ENCODE assay signal across 11 cellular contexts in genomic region chr7:150325110-150325611, GRCh38. TPM values are rescaled to one million over a fixed set of nuclear protein-coding genes. Genes with fewer than 3 reads are reported as not detected.
DNase-seq lines count a peak whose midpoint lies in the region; ATAC-seq, FAIRE-seq and TF ChIP-seq lines count a peak whose summit lies in the region.
"Had no signal": no experiment of that assay in that cellular context is flagged by ENCODE, and none has a peak within 500 bp of the region (broad histone marks: within the 10 kb centered on the region; RNA-seq: fewer than 3 reads in every experiment).

No MANE protein-coding gene starts in this region.

- no TSS peak for BruUV-seq in GM12878 (replicated peaks; lab: Mats Ljungman, UMichigan)

- H3K36me3 ChIP-seq in GM12878 (ENCODE audit: control insufficient read depth in 2 of 2, insufficient read depth in 2 of 2, low read length in 1 of 2), result peaks cover 2 to 17% of the 10 kb centered on the region in 2 experiments
- H3K36me3 ChIP-seq in lung (ENCODE audit: control insufficient read depth in 2 of 2, insufficient read depth in 2 of 2, low read length in 2 of 2), result peaks cover 0 to 18% of the 10 kb centered on the region in 2 donors

- 98% methylated on average over 10 of the region's 10 CpGs for WGBS in GM12878 (ENCODE audit: insufficient coverage, insufficient replicate concordance, low lambda C conversion rate, missing lambda C conversion rate)
- WGBS in lung, 2 donors, result 44 to 78% methylated on average over 10 of the region's 10 CpGs

- FAIRE-seq in GM12878 (lab: Jason Lieb, UNC), result no peak
- FAIRE-seq: colon had no signal

- no peak for TF ChIP-seq RAD21 in GM12878 (IDR thresholded peaks at IDR 0.05; ENCODE audit: insufficient read depth, low read depth, low read length)

- H3K27me3 ChIP-seq in HL-60 (ENCODE audit: insufficient read depth, poor library complexity, severe bottlenecking) (no peaks in the 10 kb centered on the region), GM12878 (replicated peaks in 1 of 2; ENCODE audit: control insufficient read depth in 2 of 2, insufficient read depth in 2 of 2, low read length in 1 of 2) (no peaks in the 10 kb centered on the region), lung (ENCODE audit: control insufficient read depth, insufficient read depth) (no peaks in the 10 kb centered on the region)

- H3K4me3 ChIP-seq in HL-60 (replicated peaks; ENCODE audit: insufficient read depth, low read length) (no peak overlapping the region), GM12878 (peak overlapping the region; percentile 78; the same call in 1 of the 2 replicates), lung (no peak overlapping the region)

- H3K4me2 ChIP-seq in GM12878 (ENCODE audit: control insufficient read depth, insufficient read depth), result peak overlapping the region; percentile 12; the same call in 1 of the 2 replicates

- in situ Hi-C loops in GM12878 (cut with MboI), result no loop called here

- SMC1A ChIA-PET in GM12878 (lab: Charles Lee; ENCODE audit: uncharacterized antibody, unreplicated experiment), result interaction anchor here (2.0 to 3.4 kb wide), 2 partner anchors 41 to 45 kb away, joined by 7 to 9 read pairs; no protein-coding TSS in a partner anchor

- no peak for ATAC-seq in GM12878
- peak; percentile 4 for ATAC-seq in lung (ENCODE audit: insufficient read depth, low FRiP score)

- POLR2A ChIA-PET in GM12878 (lab: Charles Lee) (interaction anchor here (1.2 to 1.4 kb wide), 3 partner anchors 12 to 81 kb away, joined by 3 to 5 read pairs (median 4); no protein-coding TSS in a partner anchor), HEK293T (lab: Yijun Ruan, JAX) (no interaction called here)

- H3K9me3 ChIP-seq in GM12878 (replicated peaks; ENCODE audit: control insufficient read depth, insufficient read depth, low read length) (no peaks in the 10 kb centered on the region), lung (ENCODE audit: control insufficient read depth in 2 of 2, insufficient read depth in 1 of 2, low read length in 1 of 2) (no peaks in the 10 kb centered on the region)

- TF ChIP-seq CTCF in 22Rv1 (IDR thresholded peaks at IDR 0.05), result no peak
- TF ChIP-seq CTCF in HL-60 (IDR thresholded peaks at IDR 0.05; ENCODE audit: insufficient read depth, low read length), result no peak
- TF ChIP-seq CTCF in GM12878 (IDR thresholded peaks at IDR 0.05 in 2 of 3, conservative IDR thresholded peaks at IDR 0.05 in 1 of 3; ENCODE audit: control insufficient read depth in 2 of 3, extremely low read depth in 1 of 3, insufficient read depth in 1 of 3, low read depth in 3 of 3, low read length in 3 of 3), result no peak
- TF ChIP-seq CTCF in lung (IDR thresholded peaks at IDR 0.05; ENCODE audit: control extremely low read depth, extremely low read depth), result no peak

- intact Hi-C loops in GM12878 (cut with micrococcal nuclease; ENCODE audit: unreplicated experiment), result no loop called here

- H2AFZ ChIP-seq in GM12878 (ENCODE audit: control insufficient read depth, low read depth, low read length), result no peak overlapping the region

- RAD21 ChIA-PET in GM12878 (lab: Charles Lee; ENCODE audit: unreplicated experiment), result interaction anchor here (1.1 kb wide), 1 partner anchor 35 kb away, joined by 4 read pairs; no protein-coding TSS in a partner anchor

- H3K27ac ChIP-seq in 22Rv1 (peak overlapping the region; percentile 91; the same call in 1 of the 2 replicates), HL-60 (replicated peaks) (peak overlapping the region; percentile 55), GM12878 (ENCODE audit: control insufficient read depth, insufficient read depth) (no peak overlapping the region), lung (ENCODE audit: low read depth in 1 of 2, low read length in 1 of 2) (peak overlapping the region in 1 of 2 donors; percentile 86)
- H3K27ac ChIP-seq: WERI-Rb-1 had no signal

- no peak for TF ChIP-seq EP300 in GM12878 (IDR thresholded peaks at IDR 0.05; ENCODE audit: borderline replicate concordance in 1 of 2, control insufficient read depth in 1 of 2, low read depth in 2 of 2, low read length in 2 of 2)

- DNase-seq in HL-60 (ENCODE audit: low read depth in 1 of 2, low spot score in 1 of 2) (peak; percentile 37 to 90), GM12878 (ENCODE audit: low read depth, low spot score) (no peak), lung (ENCODE audit: low spot score) (peak; percentile 55), NCI-H1436 treated with DMSO at 0.1 percent for 48 hours (lab: John Stamatoyannopoulos, UW) (no peak), HEK293T (ENCODE audit: extremely low spot score) (no peak), GM19240 (ENCODE audit: insufficient read length, low spot score) (no peak)
- no peak for DNase-seq in effector CD8-positive, alpha-beta T cell (lab: John Stamatoyannopoulos, UW)
- DNase-seq: NCI-H226, WERI-Rb-1 had no signal

- peaks cover 36% of the 10 kb centered on the region for H3K79me2 ChIP-seq in GM12878 (ENCODE audit: control insufficient read depth, insufficient read depth, low read length)

- CTCF ChIA-PET in GM12878 (lab: Yijun Ruan, JAX), result interaction anchor here (0.9 to 2.3 kb wide), 5 partner anchors 30 to 93 kb away, joined by 3 to 5 read pairs (median 4); no protein-coding TSS in a partner anchor
- CTCF ChIA-PET in HEK293T (lab: Yijun Ruan, JAX), result no interaction called here

- H3K4me1 ChIP-seq in GM12878 (ENCODE audit: control insufficient read depth, insufficient read depth, low read length) (peaks cover 9% of the 10 kb centered on the region; the same call in 1 of the 2 replicates), lung (ENCODE audit: control insufficient read depth in 2 of 2, insufficient read depth in 2 of 2, low read length in 2 of 2) (peaks cover 0 to 21% of the 10 kb centered on the region in 2 donors)

- no peaks in the 10 kb centered on the region for H4K20me1 ChIP-seq in GM12878 (ENCODE audit: control insufficient read depth, insufficient read depth)

- no peak for TF ChIP-seq POLR2A in GM12878 (IDR thresholded peaks at IDR 0.05; ENCODE audit: low read depth, low read length)

- H3K9ac ChIP-seq in GM12878 (ENCODE audit: control insufficient read depth, insufficient read depth, low read length), result no peak overlapping the region

RNA-seq across cellular contexts. Expression of gene ACTR3C, which starts 1.8 kb away (rescaled TPM):
- 55.8 and 61.6 TPM in 2 replicates for total RNA-seq in GM12878 (2013; cell fraction: nucleolus; rRNA removed)
- 8.6 and 8.9 TPM in 2 replicates for total RNA-seq in GM12878 (2014; rRNA removed)
- total RNA-seq in GM12878 (2014; rRNA removed; fragmentation: Illumina TruSeq; extraction: Trizol), result 6.1 and 6.3 TPM in 2 replicates
- 3.5 and 6.5 TPM in 2 replicates for total RNA-seq in GM12878 (2021)
- 2.2 TPM for polyA plus RNA-seq in GM12878 (2011; ENCODE audit: low read depth)
- polyA plus RNA-seq in GM12878 (2011; rRNA removed), result 7.4 and 8.6 TPM in 2 replicates
- polyA plus RNA-seq in GM12878 (2011; cell fraction: cytosol; rRNA removed), result 3.3 and 4.1 TPM in 2 replicates
- 11.1 and 14.7 TPM in 2 replicates for polyA plus RNA-seq in GM12878 (2011; cell fraction: nucleus; rRNA removed)
- polyA plus RNA-seq in GM12878 (2012), result 1.7 and 2.2 TPM in 2 replicates
- 3.3 and 3.4 TPM in 2 replicates for polyA plus RNA-seq in GM12878 (2014; fragmentation: Illumina TruSeq; extraction: Trizol)
- polyA plus RNA-seq in GM12878 (2014; fragmentation: Nextera tagmentation; extraction: Ambion mirVana), result 1 to 10 TPM; 2.0 to 2.7 TPM
- polyA plus RNA-seq in GM12878 (2014; rRNA removed), result 5.3 and 5.6 TPM in 2 replicates
- polyA plus RNA-seq in GM12878 (2016; fragmentation: Nextera tagmentation; extraction: Ambion mirVana), result 10 to 100 TPM in 1 of 2 experiments, 1 to 10 TPM in 1; 6.6 to 10.2 TPM
- 21.7 and 27.0 TPM in 2 replicates for polyA minus RNA-seq in GM12878 (2011; rRNA and poly(A)+ RNA removed)
- polyA minus RNA-seq in GM12878 (2011; cell fraction: cytosol; rRNA and poly(A)+ RNA removed), result 8.3 and 8.6 TPM in 2 replicates
- polyA minus RNA-seq in GM12878 (2011; cell fraction: nucleus; rRNA and poly(A)+ RNA removed), result 69.0 and 127 TPM in 2 replicates
- total RNA-seq in lung, result 10 to 100 TPM; 13.0 to 34.2 TPM
- polyA plus RNA-seq in lung, result 1 to 10 TPM; 6.8 to 8.1 TPM

RNA-seq across cellular contexts. Expression of gene LRRC61, which starts 2.0 kb away (rescaled TPM):
- 16.2 and 18.9 TPM in 2 replicates for total RNA-seq in GM12878 (2013; cell fraction: nucleolus; rRNA removed)
- total RNA-seq in GM12878 (2014; rRNA removed) (26.9 and 32.6 TPM in 2 replicates), GM12878 (2014; rRNA removed; fragmentation: Illumina TruSeq; extraction: Trizol) (6.9 and 9.2 TPM in 2 replicates), GM12878 (2021) (28.9 and 31.1 TPM in 2 replicates), lung (10 to 100 TPM in 1 of 2 donors, 1 to 10 TPM in 1; 9.4 to 18.8 TPM)
- 6.5 TPM for polyA plus RNA-seq in GM12878 (2011; ENCODE audit: low read depth)
- polyA plus RNA-seq in GM12878 (2011; rRNA removed) (9.6 and 16.3 TPM in 2 replicates), GM12878 (2014; fragmentation: Illumina TruSeq; extraction: Trizol) (3.6 and 5.9 TPM in 2 replicates), GM12878 (2014; fragmentation: Nextera tagmentation; extraction: Ambion mirVana) (1 to 10 TPM; 1.4 to 2.5 TPM), GM12878 (2014; rRNA removed) (27.3 and 32.4 TPM in 2 replicates), GM12878 (2016; fragmentation: Nextera tagmentation; extraction: Ambion mirVana) (10 to 100 TPM; 44.9 to 54.2 TPM), lung (10 to 100 TPM in 1 of 2 donors, 1 to 10 TPM in 1; 7.1 to 16.6 TPM)
- polyA plus RNA-seq in GM12878 (2011; cell fraction: cytosol; rRNA removed), result 34.0 and 39.8 TPM in 2 replicates
- polyA plus RNA-seq in GM12878 (2011; cell fraction: nucleus; rRNA removed), result 16.1 and 23.6 TPM in 2 replicates
- polyA plus RNA-seq in GM12878 (2012), result 14.1 and 17.4 TPM in 2 replicates
- 19.7 and 23.8 TPM in 2 replicates for polyA minus RNA-seq in GM12878 (2011; rRNA and poly(A)+ RNA removed)
- 18.7 and 22.9 TPM in 2 replicates for polyA minus RNA-seq in GM12878 (2011; cell fraction: cytosol; rRNA and poly(A)+ RNA removed)
- 5.9 and 13.7 TPM in 2 replicates for polyA minus RNA-seq in GM12878 (2011; cell fraction: nucleus; rRNA and poly(A)+ RNA removed)

RNA-seq across cellular contexts. Expression of gene RARRES2, which starts 16.3 kb away (rescaled TPM):
- total RNA-seq in GM12878 (2013; cell fraction: nucleolus; rRNA removed), result not detected in 2 replicates
- total RNA-seq in GM12878 (2014; rRNA removed) (0.23 and 0.33 TPM in 2 replicates), GM12878 (2014; rRNA removed; fragmentation: Illumina TruSeq; extraction: Trizol) (not detected in 2 replicates), GM12878 (2021) (0.96 and 2.2 TPM in 2 replicates), lung (100 to 1,000 TPM; 123 to 161 TPM)
- 1.8 TPM for polyA plus RNA-seq in GM12878 (2011; ENCODE audit: low read depth)
- polyA plus RNA-seq in GM12878 (2011; rRNA removed) (not detected in 2 replicates), GM12878 (2014; fragmentation: Illumina TruSeq; extraction: Trizol) (0.29 TPM in 1 of 2 replicates, not detected in the other), GM12878 (2014; fragmentation: Nextera tagmentation; extraction: Ambion mirVana) (under 1 TPM in 1 of 2 experiments, not detected in 1; 0.13 TPM), GM12878 (2014; rRNA removed) (0.18 and 0.41 TPM in 2 replicates), GM12878 (2016; fragmentation: Nextera tagmentation; extraction: Ambion mirVana) (under 1 TPM; 0.40 to 1.00 TPM), lung (100 to 1,000 TPM; 164 to 212 TPM)
- not detected in 2 replicates for polyA plus RNA-seq in GM12878 (2011; cell fraction: cytosol; rRNA removed)
- not detected in 2 replicates for polyA plus RNA-seq in GM12878 (2011; cell fraction: nucleus; rRNA removed)
- polyA plus RNA-seq in GM12878 (2012), result 1.9 and 2.2 TPM in 2 replicates
- polyA minus RNA-seq in GM12878 (2011; rRNA and poly(A)+ RNA removed), result not detected in 2 replicates
- not detected in 2 replicates for polyA minus RNA-seq in GM12878 (2011; cell fraction: cytosol; rRNA and poly(A)+ RNA removed)
- polyA minus RNA-seq in GM12878 (2011; cell fraction: nucleus; rRNA and poly(A)+ RNA removed), result not detected in 2 replicates

RNA-seq across cellular contexts. Expression of gene REPIN1, which starts 43.5 kb away (rescaled TPM):
- total RNA-seq in GM12878 (2013; cell fraction: nucleolus; rRNA removed), result 152 and 192 TPM in 2 replicates
- 111 and 122 TPM in 2 replicates for total RNA-seq in GM12878 (2014; rRNA removed)
- 32.1 and 38.7 TPM in 2 replicates for total RNA-seq in GM12878 (2014; rRNA removed; fragmentation: Illumina TruSeq; extraction: Trizol)
- total RNA-seq in GM12878 (2021), result 161 and 172 TPM in 2 replicates
- polyA plus RNA-seq in GM12878 (2011; ENCODE audit: low read depth), result 43.7 TPM
- 56.3 and 88.0 TPM in 2 replicates for polyA plus RNA-seq in GM12878 (2011; rRNA removed)
- polyA plus RNA-seq in GM12878 (2011; cell fraction: cytosol; rRNA removed), result 135 and 158 TPM in 2 replicates
- 309 and 343 TPM in 2 replicates for polyA plus RNA-seq in GM12878 (2011; cell fraction: nucleus; rRNA removed)
- polyA plus RNA-seq in GM12878 (2012), result 96.5 and 107 TPM in 2 replicates
- 22.3 and 47.3 TPM in 2 replicates for polyA plus RNA-seq in GM12878 (2014; fragmentation: Illumina TruSeq; extraction: Trizol)
- 10 to 100 TPM in 1 of 2 experiments, 1 to 10 TPM in 1; 5.1 to 12.6 TPM for polyA plus RNA-seq in GM12878 (2014; fragmentation: Nextera tagmentation; extraction: Ambion mirVana)
- polyA plus RNA-seq in GM12878 (2014; rRNA removed), result 139 and 159 TPM in 2 replicates
- 10 to 100 TPM; 66.4 to 87.4 TPM for polyA plus RNA-seq in GM12878 (2016; fragmentation: Nextera tagmentation; extraction: Ambion mirVana)
- 40.9 and 86.3 TPM in 2 replicates for polyA minus RNA-seq in GM12878 (2011; rRNA and poly(A)+ RNA removed)
- polyA minus RNA-seq in GM12878 (2011; cell fraction: cytosol; rRNA and poly(A)+ RNA removed), result 35.8 and 41.2 TPM in 2 replicates
- polyA minus RNA-seq in GM12878 (2011; cell fraction: nucleus; rRNA and poly(A)+ RNA removed), result 59.8 and 89.9 TPM in 2 replicates
- 100 to 1,000 TPM in 1 of 2 donors, 10 to 100 TPM in 1; 50.3 to 135 TPM for total RNA-seq in lung
- polyA plus RNA-seq in lung, result 10 to 100 TPM; 38.4 to 73.8 TPM

RNA-seq across cellular contexts. Expression of gene ZNF775, which starts 54.0 kb away (rescaled TPM):
- total RNA-seq in GM12878 (2013; cell fraction: nucleolus; rRNA removed), result 7.9 and 10.6 TPM in 2 replicates
- 7.2 and 11.0 TPM in 2 replicates for total RNA-seq in GM12878 (2014; rRNA removed)
- total RNA-seq in GM12878 (2014; rRNA removed; fragmentation: Illumina TruSeq; extraction: Trizol), result 2.3 and 2.8 TPM in 2 replicates
- 12.1 and 14.3 TPM in 2 replicates for total RNA-seq in GM12878 (2021)
- polyA plus RNA-seq in GM12878 (2011; ENCODE audit: low read depth), result 1.1 TPM
- polyA plus RNA-seq in GM12878 (2011; rRNA removed), result 1.8 and 3.6 TPM in 2 replicates
- polyA plus RNA-seq in GM12878 (2011; cell fraction: cytosol; rRNA removed), result 3.6 and 8.5 TPM in 2 replicates
- polyA plus RNA-seq in GM12878 (2011; cell fraction: nucleus; rRNA removed), result 9.0 and 11.2 TPM in 2 replicates
- polyA plus RNA-seq in GM12878 (2012), result 5.9 and 7.2 TPM in 2 replicates
- polyA plus RNA-seq in GM12878 (2014; fragmentation: Illumina TruSeq; extraction: Trizol), result 0.32 and 0.71 TPM in 2 replicates
- under 1 TPM; 0.05 to 0.46 TPM for polyA plus RNA-seq in GM12878 (2014; fragmentation: Nextera tagmentation; extraction: Ambion mirVana)
- 9.7 and 11.8 TPM in 2 replicates for polyA plus RNA-seq in GM12878 (2014; rRNA removed)
- polyA plus RNA-seq in GM12878 (2016; fragmentation: Nextera tagmentation; extraction: Ambion mirVana), result 1 to 10 TPM in 1 of 2 experiments, under 1 TPM in 1; 0.62 to 1.4 TPM
- 1.1 and 3.0 TPM in 2 replicates for polyA minus RNA-seq in GM12878 (2011; rRNA and poly(A)+ RNA removed)
- polyA minus RNA-seq in GM12878 (2011; cell fraction: cytosol; rRNA and poly(A)+ RNA removed), result 3.5 and 5.1 TPM in 2 replicates
- 2.3 and 4.7 TPM in 2 replicates for polyA minus RNA-seq in GM12878 (2011; cell fraction: nucleus; rRNA and poly(A)+ RNA removed)
- total RNA-seq in lung, result 1 to 10 TPM; 4.4 to 5.4 TPM
- polyA plus RNA-seq in lung, result 1 to 10 TPM; 1.4 to 3.2 TPM

Comparison
In these comparisons a context has a peak if more than half of its experiments do, and no peak if none do; other contexts are left out.
1. DNase-seq: peak in HL-60 (2 of 2) and lung (single experiment); none in GM12878 (single experiment), NCI-H1436 treated with DMSO at 0.1 percent for 48 hours (single experiment), HEK293T (single experiment), effector CD8-positive, alpha-beta T cell (single experiment) and GM19240 (single experiment).
2. RNA of gene RARRES2, which starts 16.3 kb away (total RNA-seq): 123 to 161 TPM in lung; 0.23 to 2.2 TPM in GM12878; every median in the first group is over 10 times any median in the second.